In genomic region chr6:38322123-38322522, GRCh38 we compare ENCODE assay signal across 22 cellular contexts.
DNase-seq lines count a peak whose midpoint lies in the region; ATAC-seq, FAIRE-seq and TF ChIP-seq lines count a peak whose summit lies in the region.
"Had no signal": no experiment of that assay in that cellular context is flagged by ENCODE, and none has a peak within 500 bp of the region (broad histone marks: within the 10 kb centered on the region; RNA-seq: fewer than 3 reads in every experiment).

No MANE protein-coding gene starts in this region.

- H3K9ac ChIP-seq in kidney (ENCODE audit: low read length in 2 of 2) = no peak overlapping the region
- H3K9ac ChIP-seq in neural cell (ENCODE audit: low read length) = no peak overlapping the region

- no peaks in the 10 kb centered on the region for H3K9me2 ChIP-seq in neural cell (ENCODE audit: insufficient read depth, low read length)

- intact Hi-C loops in kidney (cut with DNase I) = no loop called here

- TF ChIP-seq RAD21 in neural cell (conservative IDR thresholded peaks at IDR 0.05) = no peak

- peak overlapping the region; percentile 19 for H3K27ac ChIP-seq in caudate nucleus (ENCODE audit: low read depth, low read length)
- H3K27ac ChIP-seq in kidney (ENCODE audit: low read depth in 2 of 2, low read length in 2 of 2) = peak overlapping the region; percentile 3 to 11
- H3K27ac ChIP-seq in neural cell (ENCODE audit: low read length) = peak overlapping the region; percentile 4
- H3K27ac ChIP-seq: C4-2B had no signal

- H3K9me3 ChIP-seq in kidney (ENCODE audit: control insufficient read depth in 1 of 2, low read length in 2 of 2) (no peaks in the 10 kb centered on the region), neural cell (ENCODE audit: low read length) (no peaks in the 10 kb centered on the region)
- H3K9me3 ChIP-seq: MG63 had no signal

- ATAC-seq in HG03378 (IDR thresholded peaks at IDR 0.05; ENCODE audit: unreplicated experiment) = no peak
- no peak for ATAC-seq in GM18505 (IDR thresholded peaks at IDR 0.05; ENCODE audit: unreplicated experiment)
- no peak for ATAC-seq in esophagus mucosa

- H3K36me3 ChIP-seq in kidney (ENCODE audit: control insufficient read depth in 1 of 2, insufficient read depth in 2 of 2, low read length in 2 of 2) = no peaks in the 10 kb centered on the region
- H3K36me3 ChIP-seq in neural cell (ENCODE audit: insufficient read depth, low read length) = no peaks in the 10 kb centered on the region
- H3K36me3 ChIP-seq: MG63 had no signal

- H3K4me2 ChIP-seq in neural cell (ENCODE audit: low read length) = no peak overlapping the region

- no peak for TF ChIP-seq POLR2A in GM18505 (IDR thresholded peaks at IDR 0.05; ENCODE audit: borderline replicate concordance, extremely low read depth, insufficient read depth, insufficient read length)

- H3K27me3 ChIP-seq in neural cell (ENCODE audit: insufficient read depth, low read depth, low read length) = no peaks in the 10 kb centered on the region
- H3K27me3 ChIP-seq: MG63 had no signal

- DNase-seq in NCI-H69 (lab: John Stamatoyannopoulos, UW) (peak; percentile 85), caudate nucleus (lab: John Stamatoyannopoulos, UW) (peak in 2 of 61 donors; percentile 29 to 34), kidney (no peak), NCI-H146 treated with DMSO at 0.1 percent for 48 hours (lab: John Stamatoyannopoulos, UW; ENCODE audit: unreplicated experiment) (no peak)
- DNase-seq: CD8-positive, alpha-beta memory T cell; MG63; NCI-H1048; NCI-H1417 treated with DMSO at 0.1 percent for 48 hours; NCI-H1930; NCI-H345; NCI-H524; NCI-H82; Right ventricle myocardium superior had no signal

- no peak for FAIRE-seq in kidney (lab: Jason Lieb, UNC)
- FAIRE-seq: A204.1, G401.6, GM12892, GM18507 had no signal

- TF ChIP-seq CTCF in kidney (IDR thresholded peaks at IDR 0.05; ENCODE audit: borderline replicate concordance, extremely low read depth, insufficient read depth) (no peak), neural cell (IDR thresholded peaks at IDR 0.05; ENCODE audit: poor library complexity, severe bottlenecking) (no peak)

- TF ChIP-seq EP300 in neural cell (conservative IDR thresholded peaks at IDR 0.05; ENCODE audit: poor library complexity, severe bottlenecking) = no peak

- no peak overlapping the region for H3K4me3 ChIP-seq in kidney (ENCODE audit: low read length in 2 of 2)
- H3K4me3 ChIP-seq in neural cell (ENCODE audit: low read length) = no peak overlapping the region
- H3K4me3 ChIP-seq: MG63 had no signal

- peaks cover 3 to 4% of the 10 kb centered on the region in 2 donors for H3K4me1 ChIP-seq in kidney (ENCODE audit: control insufficient read depth in 1 of 2, insufficient read depth in 1 of 2, low read depth in 1 of 2, low read length in 2 of 2)

- no peaks in the 10 kb centered on the region for H3K79me2 ChIP-seq in neural cell (replicated peaks; ENCODE audit: insufficient read depth, low read length)

- H3F3A ChIP-seq in neural cell (ENCODE audit: insufficient read depth, low read length, poor library complexity, severe bottlenecking) = no peaks in the 10 kb centered on the region

- H4K20me1 ChIP-seq in neural cell (ENCODE audit: insufficient read depth) = no peaks in the 10 kb centered on the region

- H2AFZ ChIP-seq in neural cell (ENCODE audit: low read depth, low read length) = no peak overlapping the region

TF ChIP-seq in neural cell, 6 proteins besides CTCF, POLR2A, EP300 and RAD21:
- no peak for TF ChIP-seq TAF1 (IDR thresholded peaks at IDR 0.05; ENCODE audit: low read depth)
- TF ChIP-seq SMC3 (conservative IDR thresholded peaks at IDR 0.05; ENCODE audit: poor library complexity) = no peak
- no peak for TF ChIP-seq MXI1 (conservative IDR thresholded peaks at IDR 0.05; ENCODE audit: poor library complexity, severe bottlenecking)
- TF ChIP-seq, protein P1, sequence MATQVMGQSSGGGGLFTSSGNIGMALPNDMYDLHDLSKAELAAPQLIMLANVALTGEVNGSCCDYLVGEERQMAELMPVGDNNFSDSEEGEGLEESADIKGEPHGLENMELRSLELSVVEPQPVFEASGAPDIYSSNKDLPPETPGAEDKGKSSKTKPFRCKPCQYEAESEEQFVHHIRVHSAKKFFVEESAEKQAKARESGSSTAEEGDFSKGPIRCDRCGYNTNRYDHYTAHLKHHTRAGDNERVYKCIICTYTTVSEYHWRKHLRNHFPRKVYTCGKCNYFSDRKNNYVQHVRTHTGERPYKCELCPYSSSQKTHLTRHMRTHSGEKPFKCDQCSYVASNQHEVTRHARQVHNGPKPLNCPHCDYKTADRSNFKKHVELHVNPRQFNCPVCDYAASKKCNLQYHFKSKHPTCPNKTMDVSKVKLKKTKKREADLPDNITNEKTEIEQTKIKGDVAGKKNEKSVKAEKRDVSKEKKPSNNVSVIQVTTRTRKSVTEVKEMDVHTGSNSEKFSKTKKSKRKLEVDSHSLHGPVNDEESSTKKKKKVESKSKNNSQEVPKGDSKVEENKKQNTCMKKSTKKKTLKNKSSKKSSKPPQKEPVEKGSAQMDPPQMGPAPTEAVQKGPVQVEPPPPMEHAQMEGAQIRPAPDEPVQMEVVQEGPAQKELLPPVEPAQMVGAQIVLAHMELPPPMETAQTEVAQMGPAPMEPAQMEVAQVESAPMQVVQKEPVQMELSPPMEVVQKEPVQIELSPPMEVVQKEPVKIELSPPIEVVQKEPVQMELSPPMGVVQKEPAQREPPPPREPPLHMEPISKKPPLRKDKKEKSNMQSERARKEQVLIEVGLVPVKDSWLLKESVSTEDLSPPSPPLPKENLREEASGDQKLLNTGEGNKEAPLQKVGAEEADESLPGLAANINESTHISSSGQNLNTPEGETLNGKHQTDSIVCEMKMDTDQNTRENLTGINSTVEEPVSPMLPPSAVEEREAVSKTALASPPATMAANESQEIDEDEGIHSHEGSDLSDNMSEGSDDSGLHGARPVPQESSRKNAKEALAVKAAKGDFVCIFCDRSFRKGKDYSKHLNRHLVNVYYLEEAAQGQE (IDR thresholded peaks at IDR 0.05; ENCODE audit: borderline replicate concordance) = no peak
- TF ChIP-seq EZH2 (IDR thresholded peaks at IDR 0.05; ENCODE audit: borderline replicate concordance, insufficient read depth, low read length, poor library complexity, severe bottlenecking) = no peak
- TF ChIP-seq POLR2AphosphoS5 (IDR thresholded peaks at IDR 0.05) = no peak
